Comparison of ENCODE assay signal across 1 cellular context in the genomic region with DNA sequence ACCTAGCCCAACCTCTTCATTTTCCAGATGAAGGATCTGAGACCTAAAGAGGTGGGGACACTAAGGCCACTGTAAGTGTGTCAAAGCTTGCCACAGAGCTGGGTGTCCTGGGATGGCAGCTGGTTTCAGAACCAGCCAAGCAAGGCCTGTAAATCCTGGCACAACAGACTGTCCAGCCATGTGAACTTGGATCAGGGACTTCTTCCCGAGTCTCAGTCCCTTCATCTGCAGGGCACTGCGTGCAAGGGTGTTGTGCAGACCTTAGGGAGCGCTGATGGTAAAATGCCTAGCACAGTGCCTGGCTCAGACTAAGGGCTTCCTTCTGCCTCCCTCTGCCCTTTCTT.
TF ChIP-seq lines count a peak whose summit lies in the region.

No MANE protein-coding gene starts in this region.

TF ChIP-seq in IMR-90, 13 proteins besides CTCF, POLR2A, EP300 and RAD21 (continued from another document):
- TF ChIP-seq, protein P1, sequence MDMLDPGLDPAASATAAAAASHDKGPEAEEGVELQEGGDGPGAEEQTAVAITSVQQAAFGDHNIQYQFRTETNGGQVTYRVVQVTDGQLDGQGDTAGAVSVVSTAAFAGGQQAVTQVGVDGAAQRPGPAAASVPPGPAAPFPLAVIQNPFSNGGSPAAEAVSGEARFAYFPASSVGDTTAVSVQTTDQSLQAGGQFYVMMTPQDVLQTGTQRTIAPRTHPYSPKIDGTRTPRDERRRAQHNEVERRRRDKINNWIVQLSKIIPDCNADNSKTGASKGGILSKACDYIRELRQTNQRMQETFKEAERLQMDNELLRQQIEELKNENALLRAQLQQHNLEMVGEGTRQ (IDR thresholded peaks at IDR 0.05; ENCODE audit: low read depth, low read length), result no peak
- TF ChIP-seq RCOR1 (IDR thresholded peaks at IDR 0.05; ENCODE audit: insufficient replicate concordance, low read length) (no peak), RFX5 (IDR thresholded peaks at IDR 0.05; ENCODE audit: low read depth, low read length) (no peak), CEBPB (IDR thresholded peaks at IDR 0.05; ENCODE audit: low read depth, low read length) (no peak), FOS (IDR thresholded peaks at IDR 0.05; ENCODE audit: low read depth, low read length) (no peak), MAFK (IDR thresholded peaks at IDR 0.05; ENCODE audit: low read depth, low read length) (no peak), NFE2L2 (IDR thresholded peaks at IDR 0.05; ENCODE audit: low read depth, low read length) (no peak), MAZ (IDR thresholded peaks at IDR 0.05; ENCODE audit: borderline replicate concordance, low read depth, low read length) (no peak)
- TF ChIP-seq, protein P2, sequence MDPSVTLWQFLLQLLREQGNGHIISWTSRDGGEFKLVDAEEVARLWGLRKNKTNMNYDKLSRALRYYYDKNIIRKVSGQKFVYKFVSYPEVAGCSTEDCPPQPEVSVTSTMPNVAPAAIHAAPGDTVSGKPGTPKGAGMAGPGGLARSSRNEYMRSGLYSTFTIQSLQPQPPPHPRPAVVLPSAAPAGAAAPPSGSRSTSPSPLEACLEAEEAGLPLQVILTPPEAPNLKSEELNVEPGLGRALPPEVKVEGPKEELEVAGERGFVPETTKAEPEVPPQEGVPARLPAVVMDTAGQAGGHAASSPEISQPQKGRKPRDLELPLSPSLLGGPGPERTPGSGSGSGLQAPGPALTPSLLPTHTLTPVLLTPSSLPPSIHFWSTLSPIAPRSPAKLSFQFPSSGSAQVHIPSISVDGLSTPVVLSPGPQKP (IDR thresholded peaks at IDR 0.05; ENCODE audit: borderline replicate concordance, low read depth, low read length), result no peak
